Comparison of ENCODE assay signal across 28 cellular contexts in the genomic region with DNA sequence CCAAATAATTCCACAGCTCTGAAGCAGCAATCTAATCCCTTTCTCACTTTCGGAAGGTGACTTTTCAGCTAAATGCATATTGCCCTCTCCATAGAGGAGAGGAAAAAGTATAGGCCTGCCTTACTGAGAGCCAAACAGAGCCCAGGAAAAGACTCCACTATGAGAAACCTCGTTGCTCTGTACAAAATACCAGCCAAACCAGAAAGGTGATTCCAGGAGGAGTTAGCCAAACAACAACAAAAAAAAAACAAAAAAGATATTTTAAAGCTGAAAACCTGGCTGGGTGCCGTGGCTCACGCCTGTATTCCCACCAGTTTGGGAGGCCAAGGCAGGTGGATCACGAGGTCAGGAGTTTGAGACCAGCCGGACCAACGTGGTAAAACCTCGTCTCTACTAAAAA.
"Had no signal": no experiment of that assay in that cellular context is flagged by ENCODE, and none has a peak within 500 bp of the region (broad histone marks: within the 10 kb centered on the region; RNA-seq: fewer than 3 reads in every experiment).

No MANE protein-coding gene starts in this region.

- H3K27me3 ChIP-seq: ascending aorta, MG63 had no signal

- DNase-seq: activated CD4-positive, alpha-beta T cell treated with anti-CD3 and anti-CD28 coated beads, Interleukin-2, amount 10 ng/mL, durations not matched to agents 24 days and 14 days; activated CD4-positive, alpha-beta T cell treated with anti-CD3 and anti-CD28 coated beads, Interleukin-2, amount 50 U/mL, for 4 hours; activated CD8-positive, alpha-beta T cell treated with anti-CD3 and anti-CD28 coated beads, Interleukin-2, amount 10 ng/mL, durations not matched to agents 7 days and 5 days; activated gamma-delta T cell; activated naive CD4-positive, alpha-beta T cell treated with Interleukin-2 at 50 U/mL for 16 hours; activated naive CD8-positive, alpha-beta T cell treated with anti-CD3 and anti-CD28 coated beads, Interleukin-2, amount 10 ng/mL, durations not matched to agents 7 days and 5 days; activated T-cell treated with anti-CD3 and anti-CD28 coated beads, Interleukin-2, amount 50 U/mL, for 24 hours; amygdala; MG63; MV-4-11; NCI-H1092; NCI-H1436 treated with DMSO at 0.1 percent for 48 hours; NCI-H187; NCI-H2029 treated with DMSO at 0.1 percent for 48 hours; NCI-H226; NCI-H446 treated with DMSO at 0.1 percent for 48 hours; NCI-H524; SJCRH30; T1000 had no signal

- H3K4me3 ChIP-seq: ascending aorta, cardiac muscle cell, MG63, SJCRH30, SK-N-MC had no signal

- H3K4me1 ChIP-seq: ascending aorta, SJCRH30 had no signal

- ATAC-seq: activated CD8-positive, alpha-beta T cell treated with anti-CD3 and anti-CD28 coated beads, Interleukin-2, amount 10 ng/mL, durations not matched to agents 7 days and 5 days; Right ventricle myocardium inferior had no signal

- H3K9me3 Mint-ChIP-seq: activated CD4-positive, alpha-beta T cell treated with anti-CD3 and anti-CD28 coated beads, Interleukin-2, amount 10 ng/mL, durations not matched to agents 24 days and 14 days; activated naive CD4-positive, alpha-beta T cell treated with anti-CD3 and anti-CD28 coated beads, Interleukin-2, amount 50 U/mL, for 24 hours; activated naive CD8-positive, alpha-beta T cell treated with anti-CD3 and anti-CD28 coated beads, Interleukin-2, amount 10 ng/mL, durations not matched to agents 7 days and 5 days; activated T-cell treated with anti-CD3 and anti-CD28 coated beads, Interleukin-2, amount 50 U/mL, for 24 hours; activated T-helper 2 cell treated with anti-CD3 and anti-CD28 coated beads, Interferon-gamma antibody, Interleukin-2, Interleukin-4, amounts not matched to agents 10 μg/mL and 5 μg/mL and 100 μg/mL, durations not matched to agents 14 hours and 24 hours and 36 hours; central memory CD8-positive, alpha-beta T cell had no signal

- H3K4me1 Mint-ChIP-seq: activated CD4-positive, alpha-beta T cell treated with anti-CD3 and anti-CD28 coated beads, Interleukin-2, amount 10 ng/mL, durations not matched to agents 24 days and 14 days; activated naive CD8-positive, alpha-beta T cell treated with anti-CD3 and anti-CD28 coated beads, Interleukin-2, amount 10 ng/mL, durations not matched to agents 7 days and 5 days had no signal

- H3K36me3 Mint-ChIP-seq: activated naive CD4-positive, alpha-beta T cell treated with anti-CD3 and anti-CD28 coated beads, Interleukin-2, amount 50 U/mL, for 24 hours; activated naive CD8-positive, alpha-beta T cell treated with anti-CD3 and anti-CD28 coated beads, Interleukin-2, amount 10 ng/mL, durations not matched to agents 7 days and 5 days had no signal

- H3K27ac ChIP-seq: ascending aorta, cardiac muscle cell, KMS-11, RWPE1, SJCRH30, SK-N-MC had no signal

- H3K9me3 ChIP-seq: ascending aorta, MG63 had no signal

- H3K4me3 Mint-ChIP-seq: activated CD4-positive, alpha-beta T cell treated with anti-CD3 and anti-CD28 coated beads, Interleukin-2, amount 10 ng/mL, durations not matched to agents 24 days and 14 days; activated CD8-positive, alpha-beta T cell treated with anti-CD3 and anti-CD28 coated beads, Interleukin-2, amount 10 ng/mL, durations not matched to agents 7 days and 5 days; activated naive CD4-positive, alpha-beta T cell treated with anti-CD3 and anti-CD28 coated beads, Interleukin-2, amount 50 U/mL, for 24 hours; activated naive CD8-positive, alpha-beta T cell treated with anti-CD3 and anti-CD28 coated beads, Interleukin-2, amount 10 ng/mL, durations not matched to agents 7 days and 5 days; activated T-cell treated with anti-CD3 and anti-CD28 coated beads, Interleukin-2, amount 50 U/mL, for 24 hours; central memory CD8-positive, alpha-beta T cell had no signal

- H3K27ac Mint-ChIP-seq: activated CD4-positive, alpha-beta T cell treated with anti-CD3 and anti-CD28 coated beads, Interleukin-2, amount 10 ng/mL, durations not matched to agents 24 days and 14 days; activated CD8-positive, alpha-beta T cell treated with anti-CD3 and anti-CD28 coated beads, Interleukin-2, amount 10 ng/mL, durations not matched to agents 7 days and 5 days; activated naive CD4-positive, alpha-beta T cell treated with anti-CD3 and anti-CD28 coated beads, Interleukin-2, amount 50 U/mL, for 24 hours; activated naive CD8-positive, alpha-beta T cell treated with anti-CD3 and anti-CD28 coated beads, Interleukin-2, amount 10 ng/mL, durations not matched to agents 7 days and 5 days; activated T-cell treated with anti-CD3 and anti-CD28 coated beads, Interleukin-2, amount 50 U/mL, for 24 hours; activated T-helper 2 cell treated with anti-CD3 and anti-CD28 coated beads, Interferon-gamma antibody, Interleukin-2, Interleukin-4, amounts not matched to agents 10 μg/mL and 5 μg/mL and 100 μg/mL, durations not matched to agents 14 hours and 24 hours and 36 hours had no signal

- H3K36me3 ChIP-seq: ascending aorta, cardiac muscle cell, MG63, SJCRH30 had no signal

- H3K4me2 ChIP-seq: KMS-11 had no signal

- H3K27me3 Mint-ChIP-seq: activated naive CD4-positive, alpha-beta T cell treated with anti-CD3 and anti-CD28 coated beads, Interleukin-2, amount 50 U/mL, for 24 hours; activated T-cell treated with anti-CD3 and anti-CD28 coated beads, Interleukin-2, amount 50 U/mL, for 24 hours had no signal

- H3K9ac ChIP-seq: KMS-11 had no signal
